26 cellular contexts compared by ENCODE assay signal in genomic region chr19:55273978-55274707, GRCh38. TPM values are rescaled to one million over a fixed set of nuclear protein-coding genes. Genes with fewer than 3 reads are reported as not detected.
DNase-seq lines count a peak whose midpoint lies in the region; ATAC-seq, FAIRE-seq and TF ChIP-seq lines count a peak whose summit lies in the region.
"Had no signal": no experiment of that assay in that cellular context is flagged by ENCODE, and none has a peak within 500 bp of the region (broad histone marks: within the 10 kb centered on the region; RNA-seq: fewer than 3 reads in every experiment).

No MANE protein-coding gene starts in this region.

- ATAC-seq in stimulated activated naive CD8-positive, alpha-beta T cell treated with anti-CD3 and anti-CD28 coated beads, Interleukin-15, amount 100 ng/mL, for 72 hours, result no peak
- no peak for ATAC-seq in GM19328 (IDR thresholded peaks at IDR 0.05; ENCODE audit: unreplicated experiment)
- ATAC-seq: activated CD8-positive, alpha-beta memory T cell treated with anti-CD3 and anti-CD28 coated beads, Interleukin-2, amount 10 ng/mL, durations not matched to agents 7 days and 5 days; left colon; stimulated activated naive CD8-positive, alpha-beta T cell treated with anti-CD3 and anti-CD28 coated beads, Interleukin-15, Interleukin-2, amounts not matched to agents 100 U/mL and 50 U/mL, for 24 hours had no signal

- H3K56ac ChIP-seq in H1 (replicated peaks; ENCODE audit: insufficient read length, low read depth, low read length), result no peak overlapping the region

- H3K4me3 ChIP-seq in H1 (ENCODE audit: extremely low read depth in 1 of 4, insufficient read depth in 2 of 4, low read depth in 3 of 4, low read length in 4 of 4), result no peak overlapping the region
- H3K4me3 ChIP-seq: BLaER1, sigmoid colon, vagina had no signal

- FAIRE-seq in H1 (lab: Jason Lieb, UNC), result no peak

- no peak overlapping the region for H2BK12ac ChIP-seq in H1 (ENCODE audit: low read depth, low read length)

- no peak overlapping the region for H3K27ac ChIP-seq in H1 (ENCODE audit: low read depth, low read length)
- H3K27ac ChIP-seq: BLaER1, KMS-11, sigmoid colon, vagina, WERI-Rb-1 had no signal

- no peak overlapping the region for H3K4me3 Mint-ChIP-seq in stimulated activated naive CD8-positive, alpha-beta T cell treated with anti-CD3 and anti-CD28 coated beads, Interleukin-15, amount 100 ng/mL, for 72 hours
- H3K4me3 Mint-ChIP-seq: activated CD4-positive, alpha-beta T cell treated with anti-CD3 and anti-CD28 coated beads, Interleukin-2, amount 10 ng/mL, durations not matched to agents 24 days and 14 days; activated CD8-positive, alpha-beta memory T cell treated with anti-CD3 and anti-CD28 coated beads, Interleukin-2, amount 10 ng/mL, durations not matched to agents 7 days and 5 days; activated naive CD4-positive, alpha-beta T cell treated with anti-CD3 and anti-CD28 coated beads, Interleukin-2, amount 10 ng/mL, durations not matched to agents 7 days and 5 days had no signal

- no peak overlapping the region for H2BK15ac ChIP-seq in H1 (ENCODE audit: low read length)

- H4K91ac ChIP-seq in H1 (replicated peaks; ENCODE audit: insufficient read length, low read length), result no peak overlapping the region

- 98% methylated on average over 33 of the region's 36 CpGs; no CpG with 5 or more reads in 1 of the 2 experiments for WGBS in H1 (ENCODE audit: extremely low coverage in 1 of 2, insufficient coverage in 1 of 2, insufficient read length in 1 of 2, insufficient replicate concordance in 2 of 2, low coverage in 1 of 2, low lambda C conversion rate in 2 of 2, missing lambda C conversion rate in 1 of 2), 2 experiments

- no peak overlapping the region for H3K14ac ChIP-seq in H1 (ENCODE audit: insufficient read length)

- no peaks in the 10 kb centered on the region for H3K9me3 ChIP-seq in H1 (ENCODE audit: insufficient read depth in 2 of 2, low read depth in 1 of 2, low read length in 1 of 2)
- H3K9me3 ChIP-seq: BLaER1, sigmoid colon, SK-N-SH, vagina had no signal

- no peak overlapping the region for H2BK20ac ChIP-seq in H1 (ENCODE audit: low read length)

- H3K9me3 Mint-ChIP-seq in stimulated activated naive CD8-positive, alpha-beta T cell treated with anti-CD3 and anti-CD28 coated beads, Interleukin-15, amount 100 ng/mL, for 72 hours, result no peaks in the 10 kb centered on the region
- H3K9me3 Mint-ChIP-seq: activated CD4-positive, alpha-beta T cell treated with anti-CD3 and anti-CD28 coated beads, Interleukin-2, amount 10 ng/mL, durations not matched to agents 24 days and 14 days; activated naive CD4-positive, alpha-beta T cell treated with anti-CD3 and anti-CD28 coated beads, Interleukin-2, amount 10 ng/mL, durations not matched to agents 7 days and 5 days had no signal

- H3K18ac ChIP-seq in H1 (ENCODE audit: extremely low read depth, low read length), result no peak overlapping the region

- H4K20me1 ChIP-seq in H1 (replicated peaks in 1 of 2; ENCODE audit: control insufficient read depth in 1 of 2, insufficient read depth in 2 of 2, low read length in 2 of 2), result peaks cover 4 to 8% of the 10 kb centered on the region in 2 experiments
- H4K20me1 ChIP-seq: BLaER1 had no signal

- no peak for TF ChIP-seq CTCF in H1 (IDR thresholded peaks at IDR 0.05; ENCODE audit: control extremely low read depth in 1 of 3, insufficient read depth in 1 of 3, low read depth in 1 of 3, low read length in 3 of 3)

- H2AFZ ChIP-seq in H1 (ENCODE audit: low read length), result no peak overlapping the region

- H2BK120ac ChIP-seq in H1 (replicated peaks; ENCODE audit: low read depth, low read length), result no peak overlapping the region

- no peak overlapping the region for H4K5ac ChIP-seq in H1 (ENCODE audit: insufficient read length, low read depth, low read length)

- H3K23ac ChIP-seq in H1 (ENCODE audit: insufficient read length), result no peak overlapping the region

- H3K9ac ChIP-seq in H1 (replicated peaks in 1 of 4; ENCODE audit: extremely low read depth in 1 of 4, low read depth in 3 of 4, low read length in 3 of 4), result no peak overlapping the region
- H3K9ac ChIP-seq: BLaER1, KMS-11, SK-N-SH had no signal

- no peak overlapping the region for H3K4ac ChIP-seq in H1 (replicated peaks; ENCODE audit: insufficient read length, low read depth, low read length)

- TF ChIP-seq RAD21 in H1 (IDR thresholded peaks at IDR 0.05 in 1 of 2, conservative IDR thresholded peaks at IDR 0.05 in 1 of 2; ENCODE audit: low read depth in 2 of 2, low read length in 2 of 2), result no peak

- no peaks in the 10 kb centered on the region for H3K27me3 ChIP-seq in H1 (replicated peaks in 1 of 4; ENCODE audit: control insufficient read depth in 3 of 4, extremely low read depth in 1 of 4, insufficient read depth in 3 of 4, low read length in 3 of 4)
- H3K27me3 ChIP-seq: BLaER1, sigmoid colon, vagina had no signal

- H3K4me1 Mint-ChIP-seq in stimulated activated naive CD8-positive, alpha-beta T cell treated with anti-CD3 and anti-CD28 coated beads, Interleukin-15, amount 100 ng/mL, for 72 hours, result peaks cover 23% of the 10 kb centered on the region

- CTCF ChIA-PET in H1 (lab: Charles Lee; ENCODE audit: partially characterized antibody), result no interaction called here

- H2BK5ac ChIP-seq in H1 (ENCODE audit: low read depth, low read length), result no peak overlapping the region

- no peak for TF ChIP-seq EP300 in H1 (IDR thresholded peaks at IDR 0.05; ENCODE audit: borderline replicate concordance in 1 of 2, low read depth in 2 of 2, low read length in 2 of 2)

- H4K8ac ChIP-seq in H1 (ENCODE audit: extremely low read depth, insufficient read depth, low read length), result peak overlapping the region; percentile 46; the same call in 1 of the 2 replicates

- no peaks in the 10 kb centered on the region for H3K27me3 Mint-ChIP-seq in stimulated activated naive CD8-positive, alpha-beta T cell treated with anti-CD3 and anti-CD28 coated beads, Interleukin-15, amount 100 ng/mL, for 72 hours
- H3K27me3 Mint-ChIP-seq: activated CD4-positive, alpha-beta T cell treated with anti-CD3 and anti-CD28 coated beads, Interleukin-2, amount 10 ng/mL, durations not matched to agents 24 days and 14 days; activated CD8-positive, alpha-beta memory T cell treated with anti-CD3 and anti-CD28 coated beads, Interleukin-2, amount 10 ng/mL, durations not matched to agents 7 days and 5 days; activated naive CD4-positive, alpha-beta T cell treated with anti-CD3 and anti-CD28 coated beads, Interleukin-2, amount 10 ng/mL, durations not matched to agents 7 days and 5 days had no signal

- no peak overlapping the region for H3K4me2 ChIP-seq in H1 (ENCODE audit: insufficient read depth in 1 of 2, low read depth in 2 of 2, low read length in 2 of 2)
- H3K4me2 ChIP-seq: BLaER1, KMS-11, SK-N-SH had no signal

- H2AK5ac ChIP-seq in H1 (ENCODE audit: low read depth, low read length), result no peak overlapping the region

- H3K79me1 ChIP-seq in H1 (ENCODE audit: low read depth, low read length), result peaks cover 14% of the 10 kb centered on the region

- no peak overlapping the region for H3K27ac Mint-ChIP-seq in stimulated activated naive CD8-positive, alpha-beta T cell treated with anti-CD3 and anti-CD28 coated beads, Interleukin-15, amount 100 ng/mL, for 72 hours
- H3K27ac Mint-ChIP-seq: activated CD4-positive, alpha-beta T cell treated with anti-CD3 and anti-CD28 coated beads, Interleukin-2, amount 10 ng/mL, durations not matched to agents 24 days and 14 days; activated CD8-positive, alpha-beta memory T cell treated with anti-CD3 and anti-CD28 coated beads, Interleukin-2, amount 10 ng/mL, durations not matched to agents 7 days and 5 days; activated naive CD4-positive, alpha-beta T cell treated with anti-CD3 and anti-CD28 coated beads, Interleukin-2, amount 10 ng/mL, durations not matched to agents 7 days and 5 days had no signal

- POLR2A ChIA-PET in H1 (lab: Charles Lee; ENCODE audit: partially characterized antibody), result interaction anchor here (1.2 kb wide), 1 partner anchor 14 kb away, joined by 3 read pairs; no protein-coding TSS in a partner anchor

- DNase-seq in NCI-H1092 (lab: John Stamatoyannopoulos, UW), result peak; percentile 60
- peak; percentile 50 for DNase-seq in NCI-H2107 treated with DMSO at 0.1 percent for 48 hours (lab: John Stamatoyannopoulos, UW; ENCODE audit: unreplicated experiment)
- no peak for DNase-seq in H1 (ENCODE audit: low read depth in 1 of 2, low spot score in 2 of 2)
- no peak for DNase-seq in stimulated activated naive CD8-positive, alpha-beta T cell treated with anti-CD3 and anti-CD28 coated beads, Interleukin-15, amount 100 ng/mL, for 72 hours
- DNase-seq in activated CD4-positive, alpha-beta T cell treated with anti-CD3 and anti-CD28 coated beads, Interleukin-2, amount 50 U/mL, for 48 hours, result no peak
- DNase-seq: activated CD4-positive, alpha-beta T cell treated with anti-CD3 and anti-CD28 coated beads, Interleukin-2, amount 10 ng/mL, durations not matched to agents 24 days and 14 days; activated CD8-positive, alpha-beta memory T cell treated with anti-CD3 and anti-CD28 coated beads, Interleukin-2, amount 10 ng/mL, durations not matched to agents 7 days and 5 days; activated naive CD4-positive, alpha-beta T cell treated with anti-CD3 and anti-CD28 coated beads, Interleukin-2, amount 10 ng/mL, durations not matched to agents 7 days and 5 days; amniotic stem cell; effector CD8-positive, alpha-beta T cell; foreskin fibroblast; GOT3; left colon; mesenchymal stem cell; NCI-H1930; NCI-H510A; sigmoid colon; SK-N-SH; stimulated activated CD4-positive, alpha-beta T cell treated with anti-CD3 and anti-CD28 coated beads, Interleukin-15, amount 100 ng/mL, for 24 hours; stimulated activated naive CD8-positive, alpha-beta T cell treated with anti-CD3 and anti-CD28 coated beads, Interleukin-15, Interleukin-2, amounts not matched to agents 100 U/mL and 50 U/mL, for 24 hours; WERI-Rb-1 had no signal

- peaks cover 7% of the 10 kb centered on the region; the same call in 1 of the 2 replicates for H3K23me2 ChIP-seq in H1 (ENCODE audit: low read depth, low read length)

- TF ChIP-seq POLR2A in H1 (IDR thresholded peaks at IDR 0.05; ENCODE audit: control extremely low read depth in 1 of 2, low read depth in 2 of 2, low read length in 2 of 2), result no peak

- peaks cover 0 to 5% (median 1%) of the 10 kb centered on the region in 4 experiments; a peak in 3 of 7 replicates for H3K4me1 ChIP-seq in H1 (replicated peaks in 1 of 4; ENCODE audit: control insufficient read depth in 3 of 4, insufficient read depth in 4 of 4, low read length in 3 of 4)

- H3K79me2 ChIP-seq in H1 (ENCODE audit: control insufficient read depth in 1 of 2, insufficient read depth in 2 of 2, low read length in 2 of 2), result peaks cover 3 to 6% of the 10 kb centered on the region in 2 experiments; a peak in 3 of 4 replicates

- peaks cover 0 to 9% (median 5%) of the 10 kb centered on the region in 4 experiments; a peak in 5 of 8 replicates for H3K36me3 ChIP-seq in H1 (ENCODE audit: control insufficient read depth in 2 of 4, insufficient read depth in 4 of 4, low read length in 3 of 4)

RNA-seq across cellular contexts. Expression of gene HSPBP1, which starts 5.8 kb away (rescaled TPM):
- 63.4 and 68.8 TPM in 2 replicates for total RNA-seq in H1 (2021; fragmentation: NEBNext Ultra II Directional; extraction: Animal tissue kit (Norgen Biotek cat#: 25700))
- 100 and 111 TPM in 2 replicates for polyA plus RNA-seq in H1 (2011; rRNA removed)
- 86.6 TPM for polyA plus RNA-seq in H1 (2011; cell fraction: cytosol; rRNA removed)
- polyA plus RNA-seq in H1 (2011; cell fraction: nucleus; rRNA removed), result 74.0 TPM
- polyA plus RNA-seq in H1 (2012, experiment 1 of 2), result 44.6 to 69.6 TPM (median 66.9 TPM) in 4 replicates
- 84.2 TPM for polyA plus RNA-seq in H1 (2012, experiment 2 of 2)
- 34.0 TPM for polyA plus RNA-seq in H1 (2013, experiment 1 of 2)
- polyA plus RNA-seq in H1 (2013, experiment 2 of 2), result 34.1 TPM
- 16.1 and 17.2 TPM in 2 replicates for polyA minus RNA-seq in H1 (2011; rRNA and poly(A)+ RNA removed)
- polyA minus RNA-seq in H1 (2011; cell fraction: cytosol; rRNA and poly(A)+ RNA removed), result 28.0 TPM
- 21.6 TPM for polyA minus RNA-seq in H1 (2011; cell fraction: nucleus; rRNA and poly(A)+ RNA removed)

RNA-seq across cellular contexts. Expression of gene BRSK1, which starts 9.7 kb away (rescaled TPM):
- total RNA-seq in H1 (2021; fragmentation: NEBNext Ultra II Directional; extraction: Animal tissue kit (Norgen Biotek cat#: 25700)), result 32.7 and 33.6 TPM in 2 replicates
- polyA plus RNA-seq in H1 (2011; rRNA removed), result 27.6 and 55.2 TPM in 2 replicates
- 51.4 TPM for polyA plus RNA-seq in H1 (2011; cell fraction: cytosol; rRNA removed)
- polyA plus RNA-seq in H1 (2011; cell fraction: nucleus; rRNA removed), result 281 TPM
- 32.1 to 43.0 TPM (median 39.5 TPM) in 4 replicates for polyA plus RNA-seq in H1 (2012, experiment 1 of 2)
- polyA plus RNA-seq in H1 (2012, experiment 2 of 2), result 19.0 TPM
- 19.6 TPM for polyA plus RNA-seq in H1 (2013, experiment 1 of 2)
- polyA plus RNA-seq in H1 (2013, experiment 2 of 2), result 16.3 TPM
- 10.9 and 17.1 TPM in 2 replicates for polyA minus RNA-seq in H1 (2011; rRNA and poly(A)+ RNA removed)
- 14.6 TPM for polyA minus RNA-seq in H1 (2011; cell fraction: cytosol; rRNA and poly(A)+ RNA removed)
- polyA minus RNA-seq in H1 (2011; cell fraction: nucleus; rRNA and poly(A)+ RNA removed), result 30.8 TPM

RNA-seq across cellular contexts. Expression of gene PPP6R1, which starts 15.3 kb away (rescaled TPM):
- 74.4 and 75.6 TPM in 2 replicates for total RNA-seq in H1 (2021; fragmentation: NEBNext Ultra II Directional; extraction: Animal tissue kit (Norgen Biotek cat#: 25700))
- 36.4 and 52.5 TPM in 2 replicates for polyA plus RNA-seq in H1 (2011; rRNA removed)
- polyA plus RNA-seq in H1 (2011; cell fraction: cytosol; rRNA removed), result 44.1 TPM
- 72.3 TPM for polyA plus RNA-seq in H1 (2011; cell fraction: nucleus; rRNA removed)
- polyA plus RNA-seq in H1 (2012, experiment 1 of 2), result 38.2 to 56.4 TPM (median 52.6 TPM) in 4 replicates
- polyA plus RNA-seq in H1 (2012, experiment 2 of 2), result 46.1 TPM
- 34.4 TPM for polyA plus RNA-seq in H1 (2013, experiment 1 of 2)
- polyA plus RNA-seq in H1 (2013, experiment 2 of 2), result 33.2 TPM
- polyA minus RNA-seq in H1 (2011; rRNA and poly(A)+ RNA removed), result 55.1 and 73.5 TPM in 2 replicates
- 62.7 TPM for polyA minus RNA-seq in H1 (2011; cell fraction: cytosol; rRNA and poly(A)+ RNA removed)
- polyA minus RNA-seq in H1 (2011; cell fraction: nucleus; rRNA and poly(A)+ RNA removed), result 41.3 TPM

RNA-seq across cellular contexts. Expression of gene TMEM86B, which starts 45.6 kb away (rescaled TPM):
- total RNA-seq in H1 (2021; fragmentation: NEBNext Ultra II Directional; extraction: Animal tissue kit (Norgen Biotek cat#: 25700)), result 2.0 and 2.1 TPM in 2 replicates
- polyA plus RNA-seq in H1 (2011; rRNA removed), result 2.9 and 4.2 TPM in 2 replicates
- 1.6 TPM for polyA plus RNA-seq in H1 (2011; cell fraction: cytosol; rRNA removed)
- polyA plus RNA-seq in H1 (2011; cell fraction: nucleus; rRNA removed), result 11.9 TPM
- 0.81 to 2.9 TPM (median 2.6 TPM) in 4 replicates for polyA plus RNA-seq in H1 (2012, experiment 1 of 2)
- 2.2 TPM for polyA plus RNA-seq in H1 (2012, experiment 2 of 2)
- polyA plus RNA-seq in H1 (2013, experiment 1 of 2), result 2.2 TPM
- 1.9 TPM for polyA plus RNA-seq in H1 (2013, experiment 2 of 2)
- polyA minus RNA-seq in H1 (2011; rRNA and poly(A)+ RNA removed), result 0.63 and 1.7 TPM in 2 replicates
- polyA minus RNA-seq in H1 (2011; cell fraction: cytosol; rRNA and poly(A)+ RNA removed), result not detected
- polyA minus RNA-seq in H1 (2011; cell fraction: nucleus; rRNA and poly(A)+ RNA removed), result 4.3 TPM

RNA-seq across cellular contexts. Expression of gene TMEM150B, which starts 51.0 kb away (rescaled TPM):
- total RNA-seq in H1 (2021; fragmentation: NEBNext Ultra II Directional; extraction: Animal tissue kit (Norgen Biotek cat#: 25700)), result 0.88 and 0.91 TPM in 2 replicates
- 0.41 and 0.46 TPM in 2 replicates for polyA plus RNA-seq in H1 (2011; rRNA removed)
- 0.39 TPM for polyA plus RNA-seq in H1 (2011; cell fraction: cytosol; rRNA removed)
- 0.27 TPM for polyA plus RNA-seq in H1 (2011; cell fraction: nucleus; rRNA removed)
- 0.20 to 0.63 TPM (median 0.27 TPM) in 3 of 4 replicates, not detected in the other for polyA plus RNA-seq in H1 (2012, experiment 1 of 2)
- polyA plus RNA-seq in H1 (2012, experiment 2 of 2), result 0.31 TPM
- polyA plus RNA-seq in H1 (2013, experiment 1 of 2), result 0.34 TPM
- 0.22 TPM for polyA plus RNA-seq in H1 (2013, experiment 2 of 2)
- polyA minus RNA-seq in H1 (2011; rRNA and poly(A)+ RNA removed), result 0.35 TPM in 1 of 2 replicates, not detected in the other
- not detected for polyA minus RNA-seq in H1 (2011; cell fraction: cytosol; rRNA and poly(A)+ RNA removed)
- polyA minus RNA-seq in H1 (2011; cell fraction: nucleus; rRNA and poly(A)+ RNA removed), result not detected
- total RNA-seq: RPMI7951, vagina had no signal
- polyA plus RNA-seq: SK-N-SH had no signal

Comparison
In these comparisons a context has a peak if more than half of its experiments do, and no peak if none do; other contexts are left out.
1. DNase-seq: peak in NCI-H1092 (single experiment) and NCI-H2107 treated with DMSO at 0.1 percent for 48 hours (single experiment); none in H1 (0 of 2), stimulated activated naive CD8-positive, alpha-beta T cell treated with anti-CD3 and anti-CD28 coated beads, Interleukin-15, amount 100 ng/mL, for 72 hours (0 of 2) and activated CD4-positive, alpha-beta T cell treated with anti-CD3 and anti-CD28 coated beads, Interleukin-2, amount 50 U/mL, for 48 hours (0 of 2).